ENCODE assay signal across 27 cellular contexts in genomic region chr1:181985281-181985680, GRCh38.
"Had no signal": no experiment of that assay in that cellular context is flagged by ENCODE, and none has a peak within 500 bp of the region (broad histone marks: within the 10 kb centered on the region; RNA-seq: fewer than 3 reads in every experiment).

No MANE protein-coding gene starts in this region.

- H3K27ac ChIP-seq: brain microvascular endothelial cell, coronary artery, esophagus muscularis mucosa, foreskin keratinocyte, gastrocnemius medialis, heart left ventricle, VCaP had no signal

- DNase-seq: activated CD4-positive, alpha-beta memory T cell treated with anti-CD3 and anti-CD28 coated beads, Interleukin-2, amount 10 ng/mL, durations not matched to agents 7 days and 5 days; activated CD4-positive, alpha-beta T cell treated with anti-CD3 and anti-CD28 coated beads for 1 hour; activated CD4-positive, alpha-beta T cell treated with anti-CD3 and anti-CD28 coated beads for 4 hours; activated CD4-positive, alpha-beta T cell treated with anti-CD3 and anti-CD28 coated beads, Interleukin-2, amount 10 ng/mL, durations not matched to agents 7 days and 5 days; activated CD4-positive, alpha-beta T cell treated with anti-CD3 and anti-CD28 coated beads, Interleukin-2, amount 50 U/mL, for 4 hours; activated CD8-positive, alpha-beta memory T cell treated with anti-CD3 and anti-CD28 coated beads, Interleukin-2, amount 50 U/mL, for 48 hours; activated gamma-delta T cell; activated naive CD4-positive, alpha-beta T cell; activated naive CD4-positive, alpha-beta T cell treated with anti-CD3 and anti-CD28 coated beads, Interleukin-2, amount 10 ng/mL, durations not matched to agents 7 days and 5 days; activated naive CD8-positive, alpha-beta T cell treated with anti-CD3 and anti-CD28 coated beads, Interleukin-2, amount 10 ng/mL, durations not matched to agents 7 days and 5 days; activated T-cell treated with anti-CD3 and anti-CD28 coated beads for 4 hours; activated T-cell treated with anti-CD3 and anti-CD28 coated beads, Interleukin-2, amount 50 U/mL, for 24 hours; activated T-cell treated with anti-CD3 and anti-CD28 coated beads, Interleukin-2, amount 50 U/mL, for 72 hours; anterior cingulate cortex; brain microvascular endothelial cell; cerebellar nuclear complex; effector CD4-positive, alpha-beta T cell; effector memory CD8-positive, alpha-beta T cell; erythroblast; foreskin keratinocyte; gastrocnemius medialis; glutamatergic neuron; heart left ventricle; T-helper 2 cell had no signal
